11 cellular contexts compared by ENCODE assay signal in genomic region chr6:147154454-147154853, GRCh38. TPM values are rescaled to one million over a fixed set of nuclear protein-coding genes. Genes with fewer than 3 reads are reported as not detected.
DNase-seq lines count a peak whose midpoint lies in the region; ATAC-seq and TF ChIP-seq lines count a peak whose summit lies in the region.
"Had no signal": no experiment of that assay in that cellular context is flagged by ENCODE, and none has a peak within 500 bp of the region (broad histone marks: within the 10 kb centered on the region; RNA-seq: fewer than 3 reads in every experiment).

No MANE protein-coding gene starts in this region.

- no peaks in the 10 kb centered on the region for H3K27me3 Mint-ChIP-seq in activated T-helper 1 cell treated with anti-CD3 and anti-CD28 coated beads, Interleukin-12 subunit alpha, Interleukin-12 subunit beta, Interleukin-2, Interleukin-4 antibody, amounts not matched to agents 30 ng/mL and 10 ng/mL and 1 ng/mL, durations not matched to agents 14 hours and 24 hours and 36 hours (ENCODE audit: insufficient read depth)
- H3K27me3 Mint-ChIP-seq: activated naive CD4-positive, alpha-beta T cell treated with anti-CD3 and anti-CD28 coated beads, Interleukin-2, amount 10 ng/mL, durations not matched to agents 7 days and 5 days had no signal

- no peak overlapping the region for H3K4me3 ChIP-seq in adipocyte (ENCODE audit: low read length)
- H3K4me3 ChIP-seq in left lung, result no peak overlapping the region
- H3K4me3 ChIP-seq: thoracic aorta had no signal

- no peak for TF ChIP-seq CTCF in left lung (IDR thresholded peaks at IDR 0.05)

- no peak overlapping the region for H3K4me3 Mint-ChIP-seq in activated T-helper 1 cell treated with anti-CD3 and anti-CD28 coated beads, Interleukin-12 subunit alpha, Interleukin-12 subunit beta, Interleukin-2, Interleukin-4 antibody, amounts not matched to agents 30 ng/mL and 10 ng/mL and 1 ng/mL, durations not matched to agents 14 hours and 24 hours and 36 hours
- H3K4me3 Mint-ChIP-seq: activated naive CD4-positive, alpha-beta T cell treated with anti-CD3 and anti-CD28 coated beads, Interleukin-2, amount 10 ng/mL, durations not matched to agents 7 days and 5 days had no signal

- H3K9me3 Mint-ChIP-seq in activated T-helper 1 cell treated with anti-CD3 and anti-CD28 coated beads, Interleukin-12 subunit alpha, Interleukin-12 subunit beta, Interleukin-2, Interleukin-4 antibody, amounts not matched to agents 30 ng/mL and 10 ng/mL and 1 ng/mL, durations not matched to agents 14 hours and 24 hours and 36 hours, result no peaks in the 10 kb centered on the region
- H3K9me3 Mint-ChIP-seq: activated naive CD4-positive, alpha-beta T cell treated with anti-CD3 and anti-CD28 coated beads, Interleukin-2, amount 10 ng/mL, durations not matched to agents 7 days and 5 days had no signal

- no peaks in the 10 kb centered on the region for H3K36me3 Mint-ChIP-seq in activated T-helper 1 cell treated with anti-CD3 and anti-CD28 coated beads, Interleukin-12 subunit alpha, Interleukin-12 subunit beta, Interleukin-2, Interleukin-4 antibody, amounts not matched to agents 30 ng/mL and 10 ng/mL and 1 ng/mL, durations not matched to agents 14 hours and 24 hours and 36 hours (ENCODE audit: low read depth)
- H3K36me3 Mint-ChIP-seq: activated naive CD4-positive, alpha-beta T cell treated with anti-CD3 and anti-CD28 coated beads, Interleukin-2, amount 10 ng/mL, durations not matched to agents 7 days and 5 days had no signal

- H3K27me3 ChIP-seq in adipocyte (replicated peaks; ENCODE audit: control insufficient read depth, insufficient read depth, low read length), result no peaks in the 10 kb centered on the region
- H3K27me3 ChIP-seq in left lung, result no peaks in the 10 kb centered on the region

- DNase-seq in DMS53 treated with DMSO at 0.1 percent for 48 hours (lab: John Stamatoyannopoulos, UW; ENCODE audit: unreplicated experiment), result peak; percentile 90
- DNase-seq in NCI-H1417 treated with DMSO at 0.1 percent for 48 hours (lab: John Stamatoyannopoulos, UW), result peak; percentile 60
- DNase-seq in adipocyte (ENCODE audit: low read depth), result peak; percentile 56
- DNase-seq in left lung, result no peak
- no peak for DNase-seq in stimulated activated CD4-positive, alpha-beta T cell treated with anti-CD3 and anti-CD28 coated beads, Interleukin-15, amount 100 ng/mL, for 24 hours
- no peak for DNase-seq in NCI-H526 (lab: John Stamatoyannopoulos, UW)
- no peak for DNase-seq in activated T-helper 1 cell treated with anti-CD3 and anti-CD28 coated beads, Interleukin-12 subunit alpha, Interleukin-12 subunit beta, Interleukin-2, Interleukin-4 antibody, amounts not matched to agents 30 ng/mL and 10 ng/mL and 1 ng/mL, durations not matched to agents 14 hours and 24 hours and 36 hours (ENCODE audit: low spot score)
- DNase-seq: activated naive CD4-positive, alpha-beta T cell treated with anti-CD3 and anti-CD28 coated beads, Interleukin-2, amount 10 ng/mL, durations not matched to agents 7 days and 5 days; effector CD8-positive, alpha-beta T cell had no signal

- H3K27ac Mint-ChIP-seq in activated T-helper 1 cell treated with anti-CD3 and anti-CD28 coated beads, Interleukin-12 subunit alpha, Interleukin-12 subunit beta, Interleukin-2, Interleukin-4 antibody, amounts not matched to agents 30 ng/mL and 10 ng/mL and 1 ng/mL, durations not matched to agents 14 hours and 24 hours and 36 hours, result no peak overlapping the region
- H3K27ac Mint-ChIP-seq: activated naive CD4-positive, alpha-beta T cell treated with anti-CD3 and anti-CD28 coated beads, Interleukin-2, amount 10 ng/mL, durations not matched to agents 7 days and 5 days had no signal

- no peak overlapping the region for H3K27ac ChIP-seq in left lung
- H3K27ac ChIP-seq: thoracic aorta had no signal

- peaks cover 31% of the 10 kb centered on the region for H3K4me1 ChIP-seq in adipocyte (ENCODE audit: control insufficient read depth, insufficient read depth, low read length)
- H3K4me1 ChIP-seq in left lung, result no peaks in the 10 kb centered on the region

- ATAC-seq in left lung (peak; percentile 47), HG03442 (IDR thresholded peaks at IDR 0.05; ENCODE audit: unreplicated experiment) (no peak)

- no peak overlapping the region for H3K9ac ChIP-seq in adipocyte (ENCODE audit: low read length)

- intact Hi-C loops in left lung (cut with DNase I), result no loop called here
- intact Hi-C loops in activated T-helper 1 cell treated with anti-CD3 and anti-CD28 coated beads, Interleukin-12 subunit alpha, Interleukin-12 subunit beta, Interleukin-2, Interleukin-4 antibody, amounts not matched to agents 30 ng/mL and 10 ng/mL and 1 ng/mL, durations not matched to agents 14 hours and 24 hours and 36 hours (cut with micrococcal nuclease), result no loop called here

- H3K9me3 ChIP-seq in adipocyte (ENCODE audit: control insufficient read depth, low read length), result no peaks in the 10 kb centered on the region
- H3K9me3 ChIP-seq in left lung, result no peaks in the 10 kb centered on the region
- H3K9me3 ChIP-seq: thoracic aorta had no signal

- H3K36me3 ChIP-seq in adipocyte (ENCODE audit: control insufficient read depth, insufficient read depth, low read length, severe bottlenecking), result no peaks in the 10 kb centered on the region
- H3K36me3 ChIP-seq in left lung, result no peaks in the 10 kb centered on the region
- H3K36me3 ChIP-seq: thoracic aorta had no signal

- H3K4me1 Mint-ChIP-seq in activated T-helper 1 cell treated with anti-CD3 and anti-CD28 coated beads, Interleukin-12 subunit alpha, Interleukin-12 subunit beta, Interleukin-2, Interleukin-4 antibody, amounts not matched to agents 30 ng/mL and 10 ng/mL and 1 ng/mL, durations not matched to agents 14 hours and 24 hours and 36 hours (ENCODE audit: low read depth), result no peaks in the 10 kb centered on the region
- H3K4me1 Mint-ChIP-seq: activated naive CD4-positive, alpha-beta T cell treated with anti-CD3 and anti-CD28 coated beads, Interleukin-2, amount 10 ng/mL, durations not matched to agents 7 days and 5 days had no signal

RNA-seq across cellular contexts. Expression of gene STXBP5, which starts 49.8 kb away (rescaled TPM):
- 10 to 100 TPM; 17.0 to 27.7 TPM for total RNA-seq in left lung
- total RNA-seq in activated T-helper 1 cell treated with anti-CD3 and anti-CD28 coated beads, Interleukin-12 subunit alpha, Interleukin-12 subunit beta, Interleukin-2, Interleukin-4 antibody, amounts not matched to agents 30 ng/mL and 10 ng/mL and 1 ng/mL, durations not matched to agents 14 hours and 24 hours and 36 hours, result 29.5 and 31.9 TPM in 2 replicates

Comparison
In these comparisons a context has a peak if more than half of its experiments do, and no peak if none do; other contexts are left out.
1. DNase-seq: peak in DMS53 treated with DMSO at 0.1 percent for 48 hours (single experiment), NCI-H1417 treated with DMSO at 0.1 percent for 48 hours (single experiment) and adipocyte (single experiment); none in left lung (0 of 2), stimulated activated CD4-positive, alpha-beta T cell treated with anti-CD3 and anti-CD28 coated beads, Interleukin-15, amount 100 ng/mL, for 24 hours (single experiment), NCI-H526 (0 of 2) and activated T-helper 1 cell treated with anti-CD3 and anti-CD28 coated beads, Interleukin-12 subunit alpha, Interleukin-12 subunit beta, Interleukin-2, Interleukin-4 antibody, amounts not matched to agents 30 ng/mL and 10 ng/mL and 1 ng/mL, durations not matched to agents 14 hours and 24 hours and 36 hours (single experiment).